In the genomic region with DNA sequence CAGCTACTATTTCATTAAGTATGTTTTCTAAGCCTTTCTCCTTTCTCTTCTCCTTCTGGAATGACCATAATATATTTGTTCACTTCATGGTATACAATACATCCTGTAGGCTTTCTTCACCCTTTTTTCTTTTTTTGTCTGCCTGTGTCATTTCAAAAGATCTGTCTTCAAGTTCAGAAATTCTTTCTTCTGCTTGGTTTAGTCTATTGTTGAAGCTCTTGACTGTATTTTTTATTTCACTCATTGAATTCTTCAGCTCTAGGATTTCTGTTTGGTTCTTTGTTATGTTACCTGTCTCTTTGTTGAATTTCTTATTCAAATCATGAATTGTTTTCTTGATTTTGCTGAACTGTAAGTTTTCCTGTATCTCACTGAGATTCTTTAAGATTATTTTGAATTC, we compare ENCODE assay signal across 23 cellular contexts.
"Had no signal": no experiment of that assay in that cellular context is flagged by ENCODE, and none has a peak within 500 bp of the region (broad histone marks: within the 10 kb centered on the region; RNA-seq: fewer than 3 reads in every experiment).

No MANE protein-coding gene starts in this region.

- H3K27me3 ChIP-seq: colonic mucosa, heart left ventricle, pancreas, spleen, tibial artery had no signal

- ATAC-seq: esophagus mucosa; heart left ventricle; left colon; left ventricle myocardium superior; pancreas; psoas muscle; sciatic nerve; stimulated activated memory B cell treated with anti-CD40 and anti-IgM and Interleukin-4, amounts not matched to agents 10 μg/mL and 1 μg/mL and 100 μg/mL, for 72 hours had no signal

- H3K4me1 ChIP-seq: colonic mucosa, psoas muscle, spleen, tibial artery had no signal

- H3K4me3 ChIP-seq: colonic mucosa, heart left ventricle, lung, pancreas, psoas muscle, tibial artery had no signal

- H3K4me3 Mint-ChIP-seq: nephron; stimulated activated memory B cell treated with anti-CD40 and anti-IgM and Interleukin-4, amounts not matched to agents 10 μg/mL and 1 μg/mL and 100 μg/mL, for 72 hours; stimulated activated naive CD8-positive, alpha-beta T cell treated with anti-CD3 and anti-CD28 coated beads, Interleukin-15, Interleukin-2, amounts not matched to agents 100 ng/mL and 50 ng/mL, for 24 hours had no signal

- H3K9me3 ChIP-seq: colonic mucosa had no signal

- DNase-seq: colonic mucosa; dermis blood vessel endothelial cell; heart left ventricle; hippocampal formation; left colon; left ventricle myocardium superior; mesenchymal stem cell; midbrain; occipital lobe; psoas muscle; retina; spleen; stimulated activated CD4-positive, alpha-beta T cell treated with anti-CD3 and anti-CD28 coated beads, Interleukin-15, amount 100 ng/mL, for 24 hours; stimulated activated CD4-positive, alpha-beta T cell treated with anti-CD3 and anti-CD28 coated beads, Interleukin-1b, Interleukin-23, amount 100 ng/mL, for 48 hours; stimulated activated CD4-positive, alpha-beta T cell treated with anti-CD3 and anti-CD28 coated beads, Interleukin-4, amount 100 ng/mL, for 24 hours; tibial artery had no signal

- H3K4me1 Mint-ChIP-seq: nephron had no signal

- H3K27me3 Mint-ChIP-seq: stimulated activated memory B cell treated with anti-CD40 and anti-IgM and Interleukin-4, amounts not matched to agents 10 μg/mL and 1 μg/mL and 100 μg/mL, for 72 hours; stimulated activated naive CD8-positive, alpha-beta T cell treated with anti-CD3 and anti-CD28 coated beads, Interleukin-15, Interleukin-2, amounts not matched to agents 100 ng/mL and 50 ng/mL, for 24 hours had no signal

- H3K27ac Mint-ChIP-seq: nephron; stimulated activated memory B cell treated with anti-CD40 and anti-IgM and Interleukin-4, amounts not matched to agents 10 μg/mL and 1 μg/mL and 100 μg/mL, for 72 hours; stimulated activated naive CD8-positive, alpha-beta T cell treated with anti-CD3 and anti-CD28 coated beads, Interleukin-15, Interleukin-2, amounts not matched to agents 100 ng/mL and 50 ng/mL, for 24 hours had no signal

- H3K27ac ChIP-seq: colonic mucosa, heart left ventricle, pancreas, psoas muscle, spleen, tibial artery had no signal
